17 cellular contexts compared by ENCODE assay signal in the genomic region with DNA sequence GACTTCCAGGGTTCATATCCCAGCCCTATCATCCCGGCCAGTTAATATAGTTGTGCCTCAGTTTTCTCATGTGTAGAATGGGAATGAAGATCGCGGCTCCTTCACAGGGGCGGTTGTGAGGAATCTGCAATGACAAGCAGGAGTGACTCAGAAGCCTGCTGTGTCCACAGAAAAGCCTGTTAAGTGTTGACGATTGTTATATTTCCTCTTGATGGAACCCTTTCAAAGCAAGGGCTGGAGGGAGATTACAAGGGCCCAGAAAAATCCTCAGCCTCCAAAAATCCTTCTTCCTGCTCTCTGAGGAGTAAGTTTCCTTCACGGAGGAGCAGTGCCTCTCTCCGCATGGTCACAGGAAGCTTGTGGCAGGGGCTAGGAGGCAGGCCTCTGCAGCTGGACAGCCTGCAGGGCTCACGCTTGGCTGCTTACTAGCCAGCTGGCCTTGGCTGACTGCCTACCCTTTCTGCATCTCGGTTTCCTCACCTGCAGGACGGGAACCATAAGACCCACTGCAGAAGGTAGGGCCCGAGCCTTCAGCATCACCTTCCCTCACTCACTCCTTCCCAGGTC.
DNase-seq lines count a peak whose midpoint lies in the region; FAIRE-seq and TF ChIP-seq lines count a peak whose summit lies in the region.
"Had no signal": no experiment of that assay in that cellular context is flagged by ENCODE, and none has a peak within 500 bp of the region (broad histone marks: within the 10 kb centered on the region; RNA-seq: fewer than 3 reads in every experiment).

No MANE protein-coding gene starts in this region.

- H3K27ac ChIP-seq in HUES48 (ENCODE audit: low read depth, low read length) = peak overlapping the region; percentile 19
- H3K27ac ChIP-seq: HL-60 had no signal

- H3K27me3 ChIP-seq in HUES48 (ENCODE audit: control insufficient read depth, insufficient read depth, low read length) (no peaks in the 10 kb centered on the region), bronchial epithelial cell (ENCODE audit: control insufficient read depth, insufficient read depth, low read length) (peaks cover 21% of the 10 kb centered on the region)

- no peak for FAIRE-seq in bronchial epithelial cell (lab: Jason Lieb, UNC)
- FAIRE-seq: K562 had no signal

- no peak overlapping the region for H3K9ac ChIP-seq in HUES48 (ENCODE audit: low read depth, low read length)

- in situ Hi-C loops in ACHN (cut with HindIII; ENCODE audit: low pct_ligation_motif_present, low pct_unique_long_range_greater_than_20kb, low sequenced_read_pairs) = no loop called here

- no peak for TF ChIP-seq CTCF in bronchial epithelial cell (IDR thresholded peaks at IDR 0.05; ENCODE audit: insufficient read depth, low read length, severe bottlenecking)
- TF ChIP-seq CTCF in GM10266 (IDR thresholded peaks at IDR 0.05; ENCODE audit: control insufficient read depth, insufficient read depth, low read depth, missing control alignments) = no peak

- H3K36me3 ChIP-seq in HUES48 (ENCODE audit: control insufficient read depth, insufficient read depth, low read length) (no peaks in the 10 kb centered on the region), bronchial epithelial cell (ENCODE audit: control insufficient read depth, insufficient read depth, low read length) (no peaks in the 10 kb centered on the region)

- peaks cover 12% of the 10 kb centered on the region for H3K4me1 ChIP-seq in HUES48 (ENCODE audit: control insufficient read depth, insufficient read depth, low read length)

- H3K4me3 ChIP-seq in HUES48 (ENCODE audit: low read depth, low read length) = no peak overlapping the region
- H3K4me3 ChIP-seq in bronchial epithelial cell (ENCODE audit: low read depth, low read length) = no peak overlapping the region
- H3K4me3 ChIP-seq: K562 had no signal

- no peaks in the 10 kb centered on the region for H3K9me3 ChIP-seq in HUES48 (ENCODE audit: control insufficient read depth, insufficient read depth, low read length)

- peak; percentile 61 for DNase-seq in ACHN
- peak; percentile 9 for DNase-seq in RKO (ENCODE audit: low spot score)
- DNase-seq in bronchial epithelial cell (ENCODE audit: low read depth) = peak; percentile 9
- DNase-seq in DMS114 treated with DMSO at 0.1 percent for 48 hours (lab: John Stamatoyannopoulos, UW; ENCODE audit: unreplicated experiment) = no peak
- DNase-seq in NCI-H2081 treated with DMSO at 0.1 percent for 48 hours (lab: John Stamatoyannopoulos, UW) = no peak
- no peak for DNase-seq in GM10266 (ENCODE audit: extremely low spot score)
- no peak for DNase-seq in NCI-H1417 (lab: John Stamatoyannopoulos, UW)
- DNase-seq: C1 segment of cervical spinal cord; CD4-positive, alpha-beta memory T cell; DMS153; DND-41; GF-D8; GOT3; H9 had no signal

Comparison
In these comparisons a context has a peak if more than half of its experiments do, and no peak if none do; other contexts are left out.
1. DNase-seq: peak in ACHN (single experiment), RKO (single experiment) and bronchial epithelial cell (single experiment); none in DMS114 treated with DMSO at 0.1 percent for 48 hours (single experiment), NCI-H2081 treated with DMSO at 0.1 percent for 48 hours (single experiment), GM10266 (single experiment) and NCI-H1417 (0 of 3).